ENCODE assay signal across 1 cellular context in the genomic region with DNA sequence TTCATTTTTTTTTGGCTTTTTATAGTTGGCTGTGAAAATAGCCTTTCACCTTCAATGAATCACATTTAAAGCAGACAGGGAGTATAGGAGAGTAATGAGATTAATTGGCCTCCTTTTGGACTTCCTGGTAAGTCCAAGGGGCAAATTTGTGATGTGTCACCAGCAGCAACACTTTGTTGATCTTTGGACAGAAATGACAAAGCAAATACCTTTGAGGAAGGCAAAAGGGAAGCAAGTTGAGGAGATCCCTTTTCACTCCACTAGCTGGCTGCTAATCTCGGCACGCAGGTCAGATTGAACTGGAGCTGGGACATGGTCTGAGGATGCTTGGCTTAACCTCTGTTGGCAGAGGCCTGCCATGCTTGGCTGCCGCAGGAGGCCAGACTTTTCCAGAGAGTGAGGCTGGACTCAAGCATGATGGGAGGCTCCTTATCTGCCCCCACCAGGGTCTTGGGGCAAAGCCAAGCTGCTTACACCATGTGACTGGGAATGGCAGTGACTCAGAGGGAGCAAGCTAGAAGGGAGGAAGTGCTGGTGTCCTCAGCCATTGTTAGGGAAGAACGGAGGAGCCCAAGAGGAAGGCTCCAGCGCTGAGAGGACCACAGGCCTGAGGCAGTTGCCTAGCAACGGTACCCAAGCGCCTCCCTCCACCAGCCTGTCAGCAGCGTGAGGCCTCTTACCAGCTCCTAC.
TF ChIP-seq lines count a peak whose summit lies in the region.

No MANE protein-coding gene starts in this region.

TF ChIP-seq in HepG2, 621 proteins besides CTCF, POLR2A, EP300 and RAD21 (continued from another document and continues in another):
- TF ChIP-seq, protein P1, sequence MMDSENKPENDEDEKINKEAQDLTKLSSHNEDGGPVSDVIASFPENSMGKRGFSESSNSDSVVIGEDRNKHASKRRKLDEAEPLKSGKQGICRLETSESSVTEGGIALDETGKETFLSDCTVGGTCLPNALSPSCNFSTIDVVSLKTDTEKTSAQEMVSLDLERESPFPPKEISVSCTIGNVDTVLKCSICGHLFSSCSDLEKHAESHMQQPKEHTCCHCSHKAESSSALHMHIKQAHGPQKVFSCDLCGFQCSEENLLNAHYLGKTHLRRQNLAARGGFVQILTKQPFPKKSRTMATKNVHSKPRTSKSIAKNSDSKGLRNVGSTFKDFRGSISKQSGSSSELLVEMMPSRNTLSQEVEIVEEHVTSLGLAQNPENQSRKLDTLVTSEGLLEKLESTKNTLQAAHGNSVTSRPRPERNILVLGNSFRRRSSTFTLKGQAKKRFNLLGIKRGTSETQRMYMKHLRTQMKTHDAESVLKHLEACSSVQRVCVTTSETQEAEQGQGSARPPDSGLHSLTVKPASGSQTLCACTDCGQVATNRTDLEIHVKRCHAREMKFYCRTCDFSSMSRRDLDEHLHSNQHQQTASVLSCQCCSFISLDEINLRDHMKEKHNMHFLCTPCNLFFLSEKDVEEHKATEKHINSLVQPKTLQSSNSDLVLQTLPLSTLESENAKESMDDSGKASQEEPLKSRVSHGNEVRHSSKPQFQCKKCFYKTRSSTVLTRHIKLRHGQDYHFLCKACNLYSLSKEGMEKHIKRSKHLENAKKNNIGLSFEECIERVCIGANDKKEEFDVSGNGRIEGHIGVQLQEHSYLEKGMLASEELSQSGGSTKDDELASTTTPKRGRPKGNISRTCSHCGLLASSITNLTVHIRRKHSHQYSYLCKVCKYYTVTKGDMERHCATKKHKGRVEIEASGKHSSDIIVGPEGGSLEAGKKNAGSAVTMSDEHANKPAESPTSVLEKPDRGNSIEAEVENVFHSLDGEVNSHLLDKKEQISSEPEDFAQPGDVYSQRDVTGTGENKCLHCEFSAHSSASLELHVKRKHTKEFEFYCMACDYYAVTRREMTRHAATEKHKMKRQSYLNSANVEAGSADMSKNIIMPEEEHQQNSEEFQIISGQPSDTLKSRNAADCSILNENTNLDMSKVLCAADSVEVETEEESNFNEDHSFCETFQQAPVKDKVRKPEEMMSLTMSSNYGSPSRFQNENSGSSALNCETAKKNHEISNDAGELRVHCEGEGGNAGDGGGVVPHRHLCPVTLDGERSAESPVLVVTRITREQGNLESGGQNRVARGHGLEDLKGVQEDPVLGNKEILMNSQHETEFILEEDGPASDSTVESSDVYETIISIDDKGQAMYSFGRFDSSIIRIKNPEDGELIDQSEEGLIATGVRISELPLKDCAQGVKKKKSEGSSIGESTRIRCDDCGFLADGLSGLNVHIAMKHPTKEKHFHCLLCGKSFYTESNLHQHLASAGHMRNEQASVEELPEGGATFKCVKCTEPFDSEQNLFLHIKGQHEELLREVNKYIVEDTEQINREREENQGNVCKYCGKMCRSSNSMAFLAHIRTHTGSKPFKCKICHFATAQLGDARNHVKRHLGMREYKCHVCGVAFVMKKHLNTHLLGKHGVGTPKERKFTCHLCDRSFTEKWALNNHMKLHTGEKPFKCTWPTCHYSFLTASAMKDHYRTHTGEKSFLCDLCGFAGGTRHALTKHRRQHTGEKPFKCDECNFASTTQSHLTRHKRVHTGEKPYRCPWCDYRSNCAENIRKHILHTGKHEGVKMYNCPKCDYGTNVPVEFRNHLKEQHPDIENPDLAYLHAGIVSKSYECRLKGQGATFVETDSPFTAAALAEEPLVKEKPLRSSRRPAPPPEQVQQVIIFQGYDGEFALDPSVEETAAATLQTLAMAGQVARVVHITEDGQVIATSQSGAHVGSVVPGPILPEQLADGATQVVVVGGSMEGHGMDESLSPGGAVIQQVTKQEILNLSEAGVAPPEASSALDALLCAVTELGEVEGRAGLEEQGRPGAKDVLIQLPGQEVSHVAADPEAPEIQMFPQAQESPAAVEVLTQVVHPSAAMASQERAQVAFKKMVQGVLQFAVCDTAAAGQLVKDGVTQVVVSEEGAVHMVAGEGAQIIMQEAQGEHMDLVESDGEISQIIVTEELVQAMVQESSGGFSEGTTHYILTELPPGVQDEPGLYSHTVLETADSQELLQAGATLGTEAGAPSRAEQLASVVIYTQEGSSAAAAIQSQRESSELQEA (CRISPR knock-in tag; IDR thresholded peaks at IDR 0.05; ENCODE audit: not compliant biosample characterization), result no peak
- TF ChIP-seq LCORL (IDR thresholded peaks at IDR 0.05) (no peak), LCORL (CRISPR knock-in tag; IDR thresholded peaks at IDR 0.05) (peak; percentile 37; the same call in 1 of the 2 replicates), FOXA1 (IDR thresholded peaks at IDR 0.05) (no peak), FOXA1 (CRISPR knock-in tag; IDR thresholded peaks at IDR 0.05) (peak; percentile 57), ZNF232 (CRISPR knock-in tag; IDR thresholded peaks at IDR 0.05; ENCODE audit: borderline replicate concordance) (no peak), NFYB (CRISPR knock-in tag; IDR thresholded peaks at IDR 0.05) (no peak), JUN (CRISPR knock-in tag; IDR thresholded peaks at IDR 0.05) (no peak), MAFK (conservative IDR thresholded peaks at IDR 0.05 in 1 of 2, IDR thresholded peaks at IDR 0.05 in 1 of 2; ENCODE audit: low read length in 2 of 2) (peak; percentile 43 to 74; a peak in 3 of 4 replicates), HNF4A (CRISPR knock-in tag; IDR thresholded peaks at IDR 0.05) (peak; percentile 87), FOXP1 (IDR thresholded peaks at IDR 0.05) (no peak), FOXP1 (CRISPR knock-in tag; IDR thresholded peaks at IDR 0.05) (peak; percentile 52; the same call in 1 of the 2 replicates), KLF16 (CRISPR knock-in tag; IDR thresholded peaks at IDR 0.05) (0 out of 4 replicates have a peak, but pooled peaks of 1 of the 2 experiments have one; percentile 21), SOX13 (IDR thresholded peaks at IDR 0.05) (no peak), SOX13 (CRISPR knock-in tag; conservative IDR thresholded peaks at IDR 0.05 in 1 of 2, IDR thresholded peaks at IDR 0.05 in 1 of 2) (peak in 1 of 2 experiments; percentile 16; a peak in 1 of 4 replicates), SAP130 (CRISPR knock-in tag; IDR thresholded peaks at IDR 0.05; ENCODE audit: low read depth) (peak; percentile 51; the same call in 1 of the 2 replicates), MAFF (IDR thresholded peaks at IDR 0.05; ENCODE audit: low read depth, low read length) (peak; percentile 64; the same call in 1 of the 2 replicates), ASH2L (IDR thresholded peaks at IDR 0.05; ENCODE audit: insufficient read length, low read depth, low read length) (peak; percentile 68), ELF4 (CRISPR knock-in tag; IDR thresholded peaks at IDR 0.05; ENCODE audit: borderline replicate concordance) (0 out of 2 replicates have a peak, but pooled peaks have one; percentile 23), MYNN (CRISPR knock-in tag; IDR thresholded peaks at IDR 0.05; ENCODE audit: low read depth) (no peak), TCF7 (IDR thresholded peaks at IDR 0.05; ENCODE audit: low read depth) (no peak), MEF2D (CRISPR knock-in tag; IDR thresholded peaks at IDR 0.05) (no peak; the same call in 1 of the 2 replicates), ZNF282 (IDR thresholded peaks at IDR 0.05; ENCODE audit: partially characterized antibody) (no peak), ZFP41 (CRISPR knock-in tag; IDR thresholded peaks at IDR 0.05; ENCODE audit: borderline replicate concordance) (no peak)
- TF ChIP-seq, protein P2, sequence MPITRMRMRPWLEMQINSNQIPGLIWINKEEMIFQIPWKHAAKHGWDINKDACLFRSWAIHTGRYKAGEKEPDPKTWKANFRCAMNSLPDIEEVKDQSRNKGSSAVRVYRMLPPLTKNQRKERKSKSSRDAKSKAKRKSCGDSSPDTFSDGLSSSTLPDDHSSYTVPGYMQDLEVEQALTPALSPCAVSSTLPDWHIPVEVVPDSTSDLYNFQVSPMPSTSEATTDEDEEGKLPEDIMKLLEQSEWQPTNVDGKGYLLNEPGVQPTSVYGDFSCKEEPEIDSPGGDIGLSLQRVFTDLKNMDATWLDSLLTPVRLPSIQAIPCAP (CRISPR knock-in tag; IDR thresholded peaks at IDR 0.05; ENCODE audit: low read depth), result no peak
- TF ChIP-seq, protein P3, sequence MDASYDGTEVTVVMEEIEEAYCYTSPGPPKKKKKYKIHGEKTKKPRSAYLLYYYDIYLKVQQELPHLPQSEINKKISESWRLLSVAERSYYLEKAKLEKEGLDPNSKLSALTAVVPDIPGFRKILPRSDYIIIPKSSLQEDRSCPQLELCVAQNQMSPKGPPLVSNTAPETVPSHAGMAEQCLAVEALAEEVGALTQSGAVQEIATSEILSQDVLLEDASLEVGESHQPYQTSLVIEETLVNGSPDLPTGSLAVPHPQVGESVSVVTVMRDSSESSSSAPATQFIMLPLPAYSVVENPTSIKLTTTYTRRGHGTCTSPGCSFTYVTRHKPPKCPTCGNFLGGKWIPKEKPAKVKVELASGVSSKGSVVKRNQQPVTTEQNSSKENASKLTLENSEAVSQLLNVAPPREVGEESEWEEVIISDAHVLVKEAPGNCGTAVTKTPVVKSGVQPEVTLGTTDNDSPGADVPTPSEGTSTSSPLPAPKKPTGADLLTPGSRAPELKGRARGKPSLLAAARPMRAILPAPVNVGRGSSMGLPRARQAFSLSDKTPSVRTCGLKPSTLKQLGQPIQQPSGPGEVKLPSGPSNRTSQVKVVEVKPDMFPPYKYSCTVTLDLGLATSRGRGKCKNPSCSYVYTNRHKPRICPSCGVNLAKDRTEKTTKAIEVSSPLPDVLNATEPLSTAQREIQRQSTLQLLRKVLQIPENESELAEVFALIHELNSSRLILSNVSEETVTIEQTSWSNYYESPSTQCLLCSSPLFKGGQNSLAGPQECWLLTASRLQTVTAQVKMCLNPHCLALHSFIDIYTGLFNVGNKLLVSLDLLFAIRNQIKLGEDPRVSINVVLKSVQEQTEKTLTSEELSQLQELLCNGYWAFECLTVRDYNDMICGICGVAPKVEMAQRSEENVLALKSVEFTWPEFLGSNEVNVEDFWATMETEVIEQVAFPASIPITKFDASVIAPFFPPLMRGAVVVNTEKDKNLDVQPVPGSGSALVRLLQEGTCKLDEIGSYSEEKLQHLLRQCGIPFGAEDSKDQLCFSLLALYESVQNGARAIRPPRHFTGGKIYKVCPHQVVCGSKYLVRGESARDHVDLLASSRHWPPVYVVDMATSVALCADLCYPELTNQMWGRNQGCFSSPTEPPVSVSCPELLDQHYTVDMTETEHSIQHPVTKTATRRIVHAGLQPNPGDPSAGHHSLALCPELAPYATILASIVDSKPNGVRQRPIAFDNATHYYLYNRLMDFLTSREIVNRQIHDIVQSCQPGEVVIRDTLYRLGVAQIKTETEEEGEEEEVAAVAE (CRISPR knock-in tag; IDR thresholded peaks at IDR 0.05; ENCODE audit: borderline replicate concordance), result no peak
- TF ChIP-seq, protein P4, sequence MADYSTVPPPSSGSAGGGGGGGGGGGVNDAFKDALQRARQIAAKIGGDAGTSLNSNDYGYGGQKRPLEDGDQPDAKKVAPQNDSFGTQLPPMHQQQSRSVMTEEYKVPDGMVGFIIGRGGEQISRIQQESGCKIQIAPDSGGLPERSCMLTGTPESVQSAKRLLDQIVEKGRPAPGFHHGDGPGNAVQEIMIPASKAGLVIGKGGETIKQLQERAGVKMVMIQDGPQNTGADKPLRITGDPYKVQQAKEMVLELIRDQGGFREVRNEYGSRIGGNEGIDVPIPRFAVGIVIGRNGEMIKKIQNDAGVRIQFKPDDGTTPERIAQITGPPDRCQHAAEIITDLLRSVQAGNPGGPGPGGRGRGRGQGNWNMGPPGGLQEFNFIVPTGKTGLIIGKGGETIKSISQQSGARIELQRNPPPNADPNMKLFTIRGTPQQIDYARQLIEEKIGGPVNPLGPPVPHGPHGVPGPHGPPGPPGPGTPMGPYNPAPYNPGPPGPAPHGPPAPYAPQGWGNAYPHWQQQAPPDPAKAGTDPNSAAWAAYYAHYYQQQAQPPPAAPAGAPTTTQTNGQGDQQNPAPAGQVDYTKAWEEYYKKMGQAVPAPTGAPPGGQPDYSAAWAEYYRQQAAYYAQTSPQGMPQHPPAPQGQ (CRISPR knock-in tag; IDR thresholded peaks at IDR 0.05; ENCODE audit: borderline replicate concordance), result no peak
- TF ChIP-seq, protein P5, sequence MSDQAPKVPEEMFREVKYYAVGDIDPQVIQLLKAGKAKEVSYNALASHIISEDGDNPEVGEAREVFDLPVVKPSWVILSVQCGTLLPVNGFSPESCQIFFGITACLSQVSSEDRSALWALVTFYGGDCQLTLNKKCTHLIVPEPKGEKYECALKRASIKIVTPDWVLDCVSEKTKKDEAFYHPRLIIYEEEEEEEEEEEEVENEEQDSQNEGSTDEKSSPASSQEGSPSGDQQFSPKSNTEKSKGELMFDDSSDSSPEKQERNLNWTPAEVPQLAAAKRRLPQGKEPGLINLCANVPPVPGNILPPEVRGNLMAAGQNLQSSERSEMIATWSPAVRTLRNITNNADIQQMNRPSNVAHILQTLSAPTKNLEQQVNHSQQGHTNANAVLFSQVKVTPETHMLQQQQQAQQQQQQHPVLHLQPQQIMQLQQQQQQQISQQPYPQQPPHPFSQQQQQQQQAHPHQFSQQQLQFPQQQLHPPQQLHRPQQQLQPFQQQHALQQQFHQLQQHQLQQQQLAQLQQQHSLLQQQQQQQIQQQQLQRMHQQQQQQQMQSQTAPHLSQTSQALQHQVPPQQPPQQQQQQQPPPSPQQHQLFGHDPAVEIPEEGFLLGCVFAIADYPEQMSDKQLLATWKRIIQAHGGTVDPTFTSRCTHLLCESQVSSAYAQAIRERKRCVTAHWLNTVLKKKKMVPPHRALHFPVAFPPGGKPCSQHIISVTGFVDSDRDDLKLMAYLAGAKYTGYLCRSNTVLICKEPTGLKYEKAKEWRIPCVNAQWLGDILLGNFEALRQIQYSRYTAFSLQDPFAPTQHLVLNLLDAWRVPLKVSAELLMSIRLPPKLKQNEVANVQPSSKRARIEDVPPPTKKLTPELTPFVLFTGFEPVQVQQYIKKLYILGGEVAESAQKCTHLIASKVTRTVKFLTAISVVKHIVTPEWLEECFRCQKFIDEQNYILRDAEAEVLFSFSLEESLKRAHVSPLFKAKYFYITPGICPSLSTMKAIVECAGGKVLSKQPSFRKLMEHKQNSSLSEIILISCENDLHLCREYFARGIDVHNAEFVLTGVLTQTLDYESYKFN (CRISPR knock-in tag; conservative IDR thresholded peaks at IDR 0.05), result peak; percentile 84
- TF ChIP-seq, protein P6, sequence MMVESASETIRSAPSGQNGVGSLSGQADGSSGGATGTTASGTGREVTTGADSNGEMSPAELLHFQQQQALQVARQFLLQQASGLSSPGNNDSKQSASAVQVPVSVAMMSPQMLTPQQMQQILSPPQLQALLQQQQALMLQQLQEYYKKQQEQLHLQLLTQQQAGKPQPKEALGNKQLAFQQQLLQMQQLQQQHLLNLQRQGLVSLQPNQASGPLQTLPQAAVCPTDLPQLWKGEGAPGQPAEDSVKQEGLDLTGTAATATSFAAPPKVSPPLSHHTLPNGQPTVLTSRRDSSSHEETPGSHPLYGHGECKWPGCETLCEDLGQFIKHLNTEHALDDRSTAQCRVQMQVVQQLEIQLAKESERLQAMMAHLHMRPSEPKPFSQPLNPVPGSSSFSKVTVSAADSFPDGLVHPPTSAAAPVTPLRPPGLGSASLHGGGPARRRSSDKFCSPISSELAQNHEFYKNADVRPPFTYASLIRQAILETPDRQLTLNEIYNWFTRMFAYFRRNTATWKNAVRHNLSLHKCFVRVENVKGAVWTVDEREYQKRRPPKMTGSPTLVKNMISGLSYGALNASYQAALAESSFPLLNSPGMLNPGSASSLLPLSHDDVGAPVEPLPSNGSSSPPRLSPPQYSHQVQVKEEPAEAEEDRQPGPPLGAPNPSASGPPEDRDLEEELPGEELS (CRISPR knock-in tag; IDR thresholded peaks at IDR 0.05), result peak; percentile 44
- TF ChIP-seq, protein P7, sequence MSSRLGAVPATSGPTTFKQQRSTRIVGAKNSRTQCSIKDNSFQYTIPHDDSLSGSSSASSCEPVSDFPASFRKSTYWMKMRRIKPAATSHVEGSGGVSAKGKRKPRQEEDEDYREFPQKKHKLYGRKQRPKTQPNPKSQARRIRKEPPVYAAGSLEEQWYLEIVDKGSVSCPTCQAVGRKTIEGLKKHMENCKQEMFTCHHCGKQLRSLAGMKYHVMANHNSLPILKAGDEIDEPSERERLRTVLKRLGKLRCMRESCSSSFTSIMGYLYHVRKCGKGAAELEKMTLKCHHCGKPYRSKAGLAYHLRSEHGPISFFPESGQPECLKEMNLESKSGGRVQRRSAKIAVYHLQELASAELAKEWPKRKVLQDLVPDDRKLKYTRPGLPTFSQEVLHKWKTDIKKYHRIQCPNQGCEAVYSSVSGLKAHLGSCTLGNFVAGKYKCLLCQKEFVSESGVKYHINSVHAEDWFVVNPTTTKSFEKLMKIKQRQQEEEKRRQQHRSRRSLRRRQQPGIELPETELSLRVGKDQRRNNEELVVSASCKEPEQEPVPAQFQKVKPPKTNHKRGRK (CRISPR knock-in tag; IDR thresholded peaks at IDR 0.05), result no peak
